8 cellular contexts compared by ENCODE assay signal in the genomic region with DNA sequence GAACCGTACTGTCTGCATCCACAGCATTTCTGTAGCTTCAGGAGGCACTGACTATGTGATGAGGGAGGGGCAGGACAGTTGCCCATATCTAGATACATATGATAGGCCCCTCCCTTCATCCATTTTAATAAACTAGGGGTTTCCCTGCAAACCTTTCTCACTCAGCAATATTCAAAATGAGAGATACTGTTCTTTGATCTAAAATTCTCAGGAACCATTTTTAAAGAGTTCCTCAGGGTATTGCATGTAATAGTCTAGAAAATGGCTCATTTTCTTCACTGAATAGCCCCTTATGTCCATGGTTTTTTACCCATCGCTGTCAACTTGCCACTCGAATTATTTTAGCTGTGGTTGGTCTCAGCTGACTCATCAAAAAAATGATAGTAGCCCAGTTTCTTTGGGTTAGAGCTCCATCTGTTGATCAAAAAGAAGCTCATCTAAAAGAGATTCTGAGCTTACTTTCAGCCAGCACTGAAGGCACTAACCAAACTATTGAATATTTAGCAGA. TPM values are rescaled to one million over a fixed set of nuclear protein-coding genes. Genes with fewer than 3 reads are reported as not detected.
DNase-seq lines count a peak whose midpoint lies in the region; ATAC-seq and TF ChIP-seq lines count a peak whose summit lies in the region.

No MANE protein-coding gene starts in this region.

- POLR2A ChIA-PET in BJ (lab: Charles Lee): no interaction called here

- no peaks in the 10 kb centered on the region for H3K9me3 Mint-ChIP-seq in activated T-cell treated with anti-CD3 and anti-CD28 coated beads, Interleukin-2, amount 50 U/mL, for 72 hours

- ATAC-seq in activated T-cell treated with anti-CD3 and anti-CD28 coated beads, Interleukin-2, amount 50 U/mL, for 72 hours (replicated peaks in 1 of 2): peak; percentile 87 to 92
- ATAC-seq in GM18907 (IDR thresholded peaks at IDR 0.05; ENCODE audit: unreplicated experiment) (no peak), HG03280 (IDR thresholded peaks at IDR 0.05; ENCODE audit: unreplicated experiment) (no peak)

- H3K27ac Mint-ChIP-seq in activated T-cell treated with anti-CD3 and anti-CD28 coated beads, Interleukin-2, amount 50 U/mL, for 72 hours: peak overlapping the region; percentile 96

- peak overlapping the region; percentile 39 for H3K4me2 ChIP-seq in skeletal muscle satellite cell (ENCODE audit: low read length)

- H3K36me3 ChIP-seq in BJ (ENCODE audit: control insufficient read depth, insufficient read depth, low read length) (no peaks in the 10 kb centered on the region; the same call in 1 of the 2 replicates), skeletal muscle satellite cell (ENCODE audit: insufficient read depth, low read length) (peaks cover 7% of the 10 kb centered on the region)

- no peak overlapping the region for H3K9ac ChIP-seq in skeletal muscle satellite cell (ENCODE audit: low read depth, low read length)

- H3K9me3 ChIP-seq in skeletal muscle satellite cell (replicated peaks; ENCODE audit: low read length): no peaks in the 10 kb centered on the region

- peaks cover 16% of the 10 kb centered on the region for H3K4me1 Mint-ChIP-seq in activated T-cell treated with anti-CD3 and anti-CD28 coated beads, Interleukin-2, amount 50 U/mL, for 72 hours (ENCODE audit: low read depth)

- H3K27me3 ChIP-seq in BJ (ENCODE audit: control insufficient read depth, insufficient read depth, low read length) (no peaks in the 10 kb centered on the region), skeletal muscle satellite cell (ENCODE audit: control insufficient read depth, insufficient read depth, low read length) (no peaks in the 10 kb centered on the region)

- H3K36me3 Mint-ChIP-seq in activated T-cell treated with anti-CD3 and anti-CD28 coated beads, Interleukin-2, amount 50 U/mL, for 72 hours (ENCODE audit: insufficient read depth in 2 of 2): peaks cover 0 to 2% of the 10 kb centered on the region in 2 donors

- H3K4me3 ChIP-seq in BJ (ENCODE audit: low read depth, low read length): no peak overlapping the region
- no peak overlapping the region for H3K4me3 ChIP-seq in skeletal muscle satellite cell (ENCODE audit: low read length)

- CTCF ChIA-PET in BJ (lab: Yijun Ruan, JAX): interaction anchor here (0.5 to 2.2 kb wide), 21 partner anchors 9 to 552 kb away, joined by 3 to 10 read pairs (median 4); partner anchors contain the start of gene DNAJB7

- peak; percentile 67 for TF ChIP-seq CTCF in BJ (IDR thresholded peaks at IDR 0.05; ENCODE audit: insufficient read depth, low read depth, low read length)
- peak; percentile 53 for TF ChIP-seq CTCF in GM13977 (IDR thresholded peaks at IDR 0.05; ENCODE audit: extremely low read depth, insufficient read depth, missing control alignments)

- H3K27me3 Mint-ChIP-seq in activated T-cell treated with anti-CD3 and anti-CD28 coated beads, Interleukin-2, amount 50 U/mL, for 72 hours (ENCODE audit: low read depth): no peaks in the 10 kb centered on the region

- in situ Hi-C loops in GM13977 (cut with MboI; ENCODE audit: low pct_unique_long_range_greater_than_20kb, low sequenced_read_pairs, unreplicated experiment): no loop called here

- peak; percentile 9 for DNase-seq in BJ (ENCODE audit: low read depth)
- DNase-seq in GM13977 (ENCODE audit: low spot score): peak; percentile 60
- DNase-seq in NCI-H345 treated with DMSO at 0.1 percent for 48 hours (lab: John Stamatoyannopoulos, UW; ENCODE audit: unreplicated experiment): peak; percentile 2
- peak; percentile 34 to 36 for DNase-seq in activated T-cell treated with anti-CD3 and anti-CD28 coated beads, Interleukin-2, amount 50 U/mL, for 72 hours
- peak; percentile 31 for DNase-seq in glomerular endothelial cell (ENCODE audit: extremely low read depth, low read depth, low spot score)

- H3K4me3 Mint-ChIP-seq in activated T-cell treated with anti-CD3 and anti-CD28 coated beads, Interleukin-2, amount 50 U/mL, for 72 hours: peak overlapping the region; percentile 63 to 88

- peaks cover 4% of the 10 kb centered on the region for H3K4me1 ChIP-seq in skeletal muscle satellite cell (ENCODE audit: control insufficient read depth, insufficient read depth, low read length)

RNA-seq across cellular contexts. Expression of gene DNAJB7, which starts 37.0 kb away (rescaled TPM):
- not detected in 2 replicates for polyA plus RNA-seq in BJ (2011; rRNA removed)
- polyA minus RNA-seq in BJ (2011; rRNA and poly(A)+ RNA removed): not detected in 2 replicates
- total RNA-seq in activated T-cell treated with anti-CD3 and anti-CD28 coated beads, Interleukin-2, amount 50 U/mL, for 72 hours: not detected
- total RNA-seq in glomerular endothelial cell: not detected in 2 replicates
- total RNA-seq in skeletal muscle satellite cell (2012; rRNA removed): 0.25 TPM in 1 of 2 replicates, not detected in the other

RNA-seq across cellular contexts. Expression of gene XPNPEP3, which starts 42.0 kb away (rescaled TPM):
- 21.9 and 25.8 TPM in 2 replicates for polyA plus RNA-seq in BJ (2011; rRNA removed)
- polyA minus RNA-seq in BJ (2011; rRNA and poly(A)+ RNA removed): 27.0 and 34.6 TPM in 2 replicates
- 10 to 100 TPM; 19.5 to 22.5 TPM for total RNA-seq in activated T-cell treated with anti-CD3 and anti-CD28 coated beads, Interleukin-2, amount 50 U/mL, for 72 hours
- total RNA-seq in glomerular endothelial cell: 12.6 and 17.9 TPM in 2 replicates
- 15.7 TPM in 2 replicates for total RNA-seq in skeletal muscle satellite cell (2012; rRNA removed)

RNA-seq across cellular contexts. Expression of gene ST13, which starts 42.5 kb away (rescaled TPM):
- polyA plus RNA-seq in BJ (2011; rRNA removed): 90.7 and 145 TPM in 2 replicates
- 35.7 and 45.2 TPM in 2 replicates for polyA minus RNA-seq in BJ (2011; rRNA and poly(A)+ RNA removed)
- 100 to 1,000 TPM; 194 to 217 TPM for total RNA-seq in activated T-cell treated with anti-CD3 and anti-CD28 coated beads, Interleukin-2, amount 50 U/mL, for 72 hours
- 119 and 155 TPM in 2 replicates for total RNA-seq in glomerular endothelial cell
- total RNA-seq in skeletal muscle satellite cell (2012; rRNA removed): 125 and 147 TPM in 2 replicates

RNA-seq across cellular contexts. Expression of gene RBX1, which starts 52.3 kb away (rescaled TPM):
- polyA plus RNA-seq in BJ (2011; rRNA removed): 87.0 and 98.4 TPM in 2 replicates
- 8.0 and 10.9 TPM in 2 replicates for polyA minus RNA-seq in BJ (2011; rRNA and poly(A)+ RNA removed)
- 10 to 100 TPM; 48.2 to 50.6 TPM for total RNA-seq in activated T-cell treated with anti-CD3 and anti-CD28 coated beads, Interleukin-2, amount 50 U/mL, for 72 hours
- 55.1 and 69.7 TPM in 2 replicates for total RNA-seq in glomerular endothelial cell
- 47.1 and 54.4 TPM in 2 replicates for total RNA-seq in skeletal muscle satellite cell (2012; rRNA removed)

Comparison
In these comparisons a context has a peak if more than half of its experiments do, and no peak if none do; other contexts are left out.
1. DNase-seq: peak in every context shown above with its lines; median percentile 60 in GM13977; 35 in activated T-cell treated with anti-CD3 and anti-CD28 coated beads, Interleukin-2, amount 50 U/mL, for 72 hours; 31 in glomerular endothelial cell; 9 in BJ; 2 in NCI-H345 treated with DMSO at 0.1 percent for 48 hours.
2. ATAC-seq: peak in activated T-cell treated with anti-CD3 and anti-CD28 coated beads, Interleukin-2, amount 50 U/mL, for 72 hours (2 of 2); none in GM18907 (single experiment) and HG03280 (single experiment).